22 cellular contexts compared by ENCODE assay signal in genomic region chr7:156618078-156618790, GRCh38.
"Had no signal": no experiment of that assay in that cellular context is flagged by ENCODE, and none has a peak within 500 bp of the region (broad histone marks: within the 10 kb centered on the region; RNA-seq: fewer than 3 reads in every experiment).

No MANE protein-coding gene starts in this region.

- H3K36me3 ChIP-seq: brain microvascular endothelial cell, cardiac muscle cell, WERI-Rb-1 had no signal

- H3K4me3 ChIP-seq: cardiac muscle cell had no signal

- H3K4me3 Mint-ChIP-seq: activated CD4-positive, alpha-beta T cell treated with anti-CD3 and anti-CD28 coated beads for 36 hours; activated naive CD4-positive, alpha-beta T cell treated with anti-CD3 and anti-CD28 coated beads for 36 hours had no signal

- H3K27ac Mint-ChIP-seq: activated CD4-positive, alpha-beta memory T cell treated with anti-CD3 and anti-CD28 coated beads, Interleukin-2, amount 10 ng/mL, durations not matched to agents 7 days and 5 days; activated CD4-positive, alpha-beta T cell treated with anti-CD3 and anti-CD28 coated beads for 36 hours; activated naive CD4-positive, alpha-beta T cell treated with anti-CD3 and anti-CD28 coated beads for 36 hours; activated naive CD8-positive, alpha-beta T cell; activated T-helper 17 cell treated with anti-CD3 and anti-CD28 coated beads, Interleukin-2, amount 50 U/mL, for 72 hours had no signal

- H3K27ac ChIP-seq: brain microvascular endothelial cell, cardiac muscle cell, WERI-Rb-1 had no signal

- DNase-seq: activated CD4-positive, alpha-beta memory T cell treated with anti-CD3 and anti-CD28 coated beads, Interleukin-2, amount 10 ng/mL, durations not matched to agents 7 days and 5 days; activated CD4-positive, alpha-beta T cell treated with anti-CD3 and anti-CD28 coated beads for 36 hours; activated CD4-positive, alpha-beta T cell treated with anti-CD3 and anti-CD28 coated beads, Interleukin-2, amount 50 U/mL, for 1 hour; activated gamma-delta T cell; activated naive CD4-positive, alpha-beta T cell treated with anti-CD3 and anti-CD28 coated beads for 36 hours; activated T-cell treated with anti-CD3 and anti-CD28 coated beads for 4 hours; activated T-cell treated with anti-CD3 and anti-CD28 coated beads, Interleukin-2, amount 50 U/mL, for 48 hours; amygdala; brain microvascular endothelial cell; MM.1S; NCI-H146; NCI-H187 treated with DMSO at 0.1 percent for 48 hours; NCI-H2081 treated with DMSO at 0.1 percent for 48 hours; NCI-H446; NCI-H524; PC-3; SHP77 treated with DMSO at 0.1 percent for 48 hours; WERI-Rb-1 had no signal

- ATAC-seq: activated CD4-positive, alpha-beta T cell treated with anti-CD3 and anti-CD28 coated beads for 36 hours; activated T-helper 17 cell treated with anti-CD3 and anti-CD28 coated beads, Interleukin-2, amount 50 U/mL, for 72 hours; PC-3 had no signal

- FAIRE-seq: RCC 7860 had no signal
